Comparison of ENCODE assay signal across 11 cellular contexts in the genomic region with DNA sequence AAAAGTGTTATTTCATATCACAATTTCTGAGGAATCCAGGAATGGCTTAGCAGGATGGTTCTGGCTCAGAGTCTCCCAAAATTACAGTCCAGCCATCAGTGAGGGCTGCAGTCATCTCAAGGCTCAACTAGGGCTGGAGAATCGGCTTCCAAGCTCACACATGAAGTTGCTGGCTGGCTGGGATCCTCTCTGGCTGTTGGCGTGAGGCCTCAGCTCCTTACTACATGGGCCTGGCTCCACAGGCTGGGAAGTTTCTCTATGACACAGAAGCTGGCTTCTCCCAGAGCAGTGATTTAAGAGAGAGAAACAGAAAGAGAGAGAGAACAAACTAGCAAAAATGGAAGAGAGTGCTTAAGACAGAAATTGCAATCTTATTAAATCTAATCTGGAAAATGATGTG. TPM values are rescaled to one million over a fixed set of nuclear protein-coding genes. Genes with fewer than 3 reads are reported as not detected.
"Had no signal": no experiment of that assay in that cellular context is flagged by ENCODE, and none has a peak within 500 bp of the region (broad histone marks: within the 10 kb centered on the region; RNA-seq: fewer than 3 reads in every experiment).

No MANE protein-coding gene starts in this region.

- H3K27ac ChIP-seq: cardiac muscle cell, esophagus muscularis mucosa, thyroid gland had no signal

- H3K36me3 ChIP-seq: cardiac muscle cell, esophagus muscularis mucosa, thyroid gland had no signal

- H3K4me3 ChIP-seq: cardiac muscle cell, esophagus muscularis mucosa, thyroid gland had no signal

- H3K9me3 ChIP-seq: esophagus muscularis mucosa, thyroid gland had no signal

- ATAC-seq: left lobe of liver; stimulated activated memory B cell treated with anti-CD40 and anti-IgM and Interleukin-4, amounts not matched to agents 10 μg/mL and 1 μg/mL and 100 μg/mL, for 72 hours had no signal

- H3K4me1 ChIP-seq: esophagus muscularis mucosa, thyroid gland had no signal

- DNase-seq: activated naive CD4-positive, alpha-beta T cell treated with Interleukin-2 at 50 U/mL for 16 hours; activated T-cell treated with anti-CD3 and anti-CD28 coated beads for 4 hours; foreskin fibroblast; mesendoderm; nephron progenitor cell; stimulated activated CD4-positive, alpha-beta T cell treated with anti-CD3 and anti-CD28 coated beads, Interleukin-2, amount 100 ng/mL, for 48 hours; thyroid gland had no signal

- H3K27me3 ChIP-seq: cardiac muscle cell, esophagus muscularis mucosa, thyroid gland had no signal

RNA-seq across cellular contexts. Expression of a gene that starts 38.8 kb away (rescaled TPM):
- total RNA-seq: left lobe of liver had no signal
- polyA plus RNA-seq: cardiac muscle cell had no signal
